Comparison of ENCODE assay signal across 1 cellular context in the genomic region with DNA sequence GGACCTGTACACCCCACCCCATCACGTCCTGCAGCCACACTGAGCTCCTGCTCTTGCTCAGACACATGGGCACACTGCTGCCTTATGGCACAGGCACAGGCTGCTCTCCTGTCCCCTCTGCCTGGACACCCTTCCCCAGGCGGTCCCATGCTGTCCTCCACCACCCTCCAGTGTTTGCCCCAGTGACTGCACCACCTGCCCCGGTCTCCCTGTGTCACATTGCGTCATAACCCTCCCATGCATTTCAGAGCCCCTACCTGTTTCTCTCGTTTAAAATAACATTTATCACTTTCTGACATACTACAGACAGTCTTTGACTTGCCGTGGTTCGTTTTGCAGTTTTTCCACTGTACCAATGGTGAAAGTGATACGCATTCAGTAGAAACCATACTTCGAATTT.
A peak's percentile ranks its signal among the peaks of the same experiment; 100 is the strongest.
TF ChIP-seq lines count a peak whose summit lies in the region.

No MANE protein-coding gene starts in this region.

TF ChIP-seq in H1, 55 proteins besides CTCF, POLR2A, EP300 and RAD21:
- TF ChIP-seq SUZ12 (IDR thresholded peaks at IDR 0.05; ENCODE audit: low read length) (no peak), CEBPB (IDR thresholded peaks at IDR 0.05; ENCODE audit: low read depth, low read length) (peak; percentile 65; the same call in 1 of the 2 replicates)
TF ChIP-seq in H1: peak in this region for 1.
